Comparison of ENCODE assay signal across 22 cellular contexts in genomic region chr2:122129399-122129798, GRCh38.
"Had no signal": no experiment of that assay in that cellular context is flagged by ENCODE, and none has a peak within 500 bp of the region (broad histone marks: within the 10 kb centered on the region; RNA-seq: fewer than 3 reads in every experiment).

No MANE protein-coding gene starts in this region.

- H3K9me3 ChIP-seq: SK-N-SH had no signal

- H3K9ac ChIP-seq: KMS-11, SK-N-SH had no signal

- H3K4me2 ChIP-seq: KMS-11, SK-N-SH had no signal

- DNase-seq: Kasumi-1, MM.1S, NCI-H1092 treated with DMSO at 0.1 percent for 48 hours, NCI-H1436, NCI-H187, NCI-H2029, NCI-H2081 treated with DMSO at 0.1 percent for 48 hours, NCI-H2171, NCI-H226, NCI-H446, NCI-H510A, NCI-H524 treated with DMSO at 0.1 percent for 48 hours, NCI-H69, NCI-H774, PC-3, SHP77, SK-N-SH, SW 1271 had no signal

- ATAC-seq: Panc1, PC-3 had no signal

- H3K27ac ChIP-seq: HL-60, KMS-11, RWPE1 had no signal
